1 cellular context compared by ENCODE assay signal in the genomic region with DNA sequence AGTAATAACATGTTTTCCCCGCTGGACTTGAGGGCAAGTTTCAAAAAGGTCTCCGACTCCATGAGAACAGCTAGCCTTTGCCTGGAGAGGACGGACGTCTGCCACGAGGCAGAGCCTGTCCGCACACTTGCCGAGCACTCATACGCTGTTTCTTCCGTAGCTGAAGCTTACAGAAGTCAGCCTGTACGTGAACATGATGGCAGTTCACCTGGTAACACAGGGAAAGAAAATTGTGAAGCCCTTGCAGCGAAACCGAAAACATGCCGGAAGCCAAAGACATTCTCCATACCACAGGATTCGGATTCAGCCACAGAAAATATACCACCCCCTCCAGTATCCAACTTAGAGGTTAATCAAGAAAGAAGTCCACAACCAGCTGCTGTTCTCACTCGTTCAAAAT.
TF ChIP-seq lines count a peak whose summit lies in the region.

No MANE protein-coding gene starts in this region.

TF ChIP-seq in liver, 16 proteins besides CTCF, POLR2A, EP300 and RAD21 (continued from another document):
- TF ChIP-seq YY1 (IDR thresholded peaks at IDR 0.05) (no peak), NR2F2 (IDR thresholded peaks at IDR 0.05) (no peak), HNF4G (IDR thresholded peaks at IDR 0.05) (no peak)
